In genomic region chr7:157574120-157574519, GRCh38 we compare ENCODE assay signal across 17 cellular contexts.
"Had no signal": no experiment of that assay in that cellular context is flagged by ENCODE, and none has a peak within 500 bp of the region (broad histone marks: within the 10 kb centered on the region; RNA-seq: fewer than 3 reads in every experiment).

No MANE protein-coding gene starts in this region.

- H3K9me3 Mint-ChIP-seq: activated naive CD4-positive, alpha-beta T cell treated with anti-CD3 and anti-CD28 coated beads for 36 hours; activated T-helper 1 cell treated with anti-CD3 and anti-CD28 coated beads, Interleukin-12 subunit alpha, Interleukin-12 subunit beta, Interleukin-2, Interleukin-4 antibody, amounts not matched to agents 30 ng/mL and 10 ng/mL and 1 ng/mL, durations not matched to agents 14 hours and 24 hours and 36 hours; mesothelial cell of epicardium; stimulated activated naive B cell treated with anti-CD40 and anti-IgM and Interleukin-4, amounts not matched to agents 10 μg/mL and 1 μg/mL and 100 μg/mL, for 72 hours; T-cell had no signal

- H3K27ac ChIP-seq: adrenal gland, cardiac muscle cell, gastrocnemius medialis, heart right ventricle, lower lobe of right lung, pancreas, transverse colon had no signal

- H3K36me3 Mint-ChIP-seq: mesothelial cell of epicardium, T-cell had no signal

- ATAC-seq: gastrocnemius medialis, heart right ventricle, left cardiac atrium, lower lobe of right lung, pancreas, sciatic nerve, T-cell had no signal

- DNase-seq: activated naive CD4-positive, alpha-beta T cell treated with anti-CD3 and anti-CD28 coated beads for 36 hours; adrenal gland; erythroblast; gastrocnemius medialis; heart right ventricle; left cardiac atrium; lower lobe of right lung; pancreas; SHP77; SK-N-SH; stimulated activated naive B cell treated with anti-CD40 and anti-IgM and Interleukin-4, amounts not matched to agents 10 μg/mL and 1 μg/mL and 100 μg/mL, for 72 hours; T-cell; transverse colon had no signal

- H3K27ac Mint-ChIP-seq: activated naive CD4-positive, alpha-beta T cell treated with anti-CD3 and anti-CD28 coated beads for 36 hours; activated T-helper 1 cell treated with anti-CD3 and anti-CD28 coated beads, Interleukin-12 subunit alpha, Interleukin-12 subunit beta, Interleukin-2, Interleukin-4 antibody, amounts not matched to agents 30 ng/mL and 10 ng/mL and 1 ng/mL, durations not matched to agents 14 hours and 24 hours and 36 hours; mesothelial cell of epicardium; stimulated activated naive B cell treated with anti-CD40 and anti-IgM and Interleukin-4, amounts not matched to agents 10 μg/mL and 1 μg/mL and 100 μg/mL, for 72 hours; T-cell had no signal

- H3K4me3 Mint-ChIP-seq: activated naive CD4-positive, alpha-beta T cell treated with anti-CD3 and anti-CD28 coated beads for 36 hours; activated T-helper 1 cell treated with anti-CD3 and anti-CD28 coated beads, Interleukin-12 subunit alpha, Interleukin-12 subunit beta, Interleukin-2, Interleukin-4 antibody, amounts not matched to agents 30 ng/mL and 10 ng/mL and 1 ng/mL, durations not matched to agents 14 hours and 24 hours and 36 hours; mesothelial cell of epicardium; stimulated activated naive B cell treated with anti-CD40 and anti-IgM and Interleukin-4, amounts not matched to agents 10 μg/mL and 1 μg/mL and 100 μg/mL, for 72 hours; T-cell had no signal
